In genomic region chr16:19292186-19292585, GRCh38 we compare ENCODE assay signal across 18 cellular contexts. TPM values are rescaled to one million over a fixed set of nuclear protein-coding genes. Genes with fewer than 3 reads are reported as not detected.
A peak's percentile ranks its signal among the peaks of the same experiment; 100 is the strongest.
DNase-seq lines count a peak whose midpoint lies in the region; ATAC-seq, FAIRE-seq and TF ChIP-seq lines count a peak whose summit lies in the region.
"Had no signal": no experiment of that assay in that cellular context is flagged by ENCODE, and none has a peak within 500 bp of the region (broad histone marks: within the 10 kb centered on the region; RNA-seq: fewer than 3 reads in every experiment).

No MANE protein-coding gene starts in this region.

- FAIRE-seq in K562 (lab: Jason Lieb, UNC), result no peak
- FAIRE-seq: GM18507, HTR-8/SVneo had no signal

- H3K36me3 ChIP-seq in HUES64 (ENCODE audit: insufficient read depth, low read length) (no peaks in the 10 kb centered on the region), K562 (ENCODE audit: control insufficient read depth, insufficient read depth, low read length) (no peaks in the 10 kb centered on the region), iPS-18a (ENCODE audit: control insufficient read depth, low read depth, low read length) (no peaks in the 10 kb centered on the region), neural progenitor cell (no peaks in the 10 kb centered on the region)
- H3K36me3 ChIP-seq: BLaER1 treated with 17β-estradiol and CSF1 and Interleukin-3, amounts not matched to agents 10 nM and 100 nM had no signal

- no peaks in the 10 kb centered on the region for H3K9me3 Mint-ChIP-seq in neural progenitor cell
- H3K9me3 Mint-ChIP-seq: CD4-positive, alpha-beta T cell had no signal

- TF ChIP-seq CTCF in K562 (IDR thresholded peaks at IDR 0.05 in 2 of 3, conservative IDR thresholded peaks at IDR 0.05 in 1 of 3; ENCODE audit: insufficient read depth in 2 of 3, low read depth in 1 of 3, low read length in 3 of 3) (no peak), neural progenitor cell (IDR thresholded peaks at IDR 0.05) (no peak)

- H3K79me2 ChIP-seq in K562 (ENCODE audit: control insufficient read depth, insufficient read depth, low read length) (no peaks in the 10 kb centered on the region), neural progenitor cell (ENCODE audit: low read depth) (no peaks in the 10 kb centered on the region)

- H3K27me3 Mint-ChIP-seq in neural progenitor cell (ENCODE audit: insufficient read depth, low read depth), result peaks cover 15% of the 10 kb centered on the region

- WGBS in HUES64, result 81% methylated on average over 5 of the region's 5 CpGs
- 4% methylated on average over 5 of the region's 5 CpGs for WGBS in K562 (ENCODE audit: insufficient coverage, low coverage, missing lambda C conversion rate)

- peak overlapping the region; percentile 94 for H3K27ac Mint-ChIP-seq in neural progenitor cell
- H3K27ac Mint-ChIP-seq: CD4-positive, alpha-beta T cell had no signal

- no peak overlapping the region for H2AFZ ChIP-seq in K562 (ENCODE audit: low read depth, low read length)
- no peak overlapping the region for H2AFZ ChIP-seq in neural progenitor cell (replicated peaks)
- H2AFZ ChIP-seq: GM23248 had no signal

- H3K27ac ChIP-seq in HUES64 (ENCODE audit: low read depth, low read length) (peak overlapping the region; percentile 51; the same call in 1 of the 2 replicates), K562 (ENCODE audit: extremely low read depth, low read depth, low read length) (no peak overlapping the region), iPS-18a (ENCODE audit: low read length) (peak overlapping the region; percentile 67), neural progenitor cell (peak overlapping the region; percentile 88)
- H3K27ac ChIP-seq: GM23248 had no signal

- H3F3A ChIP-seq in neural progenitor cell (ENCODE audit: low read depth), result peaks cover 59% of the 10 kb centered on the region

- H3K4me1 ChIP-seq in HUES64 (ENCODE audit: insufficient read depth, low read length), result peaks cover 45% of the 10 kb centered on the region
- no peaks in the 10 kb centered on the region for H3K4me1 ChIP-seq in K562 (replicated peaks in 1 of 2; ENCODE audit: control insufficient read depth in 2 of 2, insufficient read depth in 2 of 2, low read length in 2 of 2)
- H3K4me1 ChIP-seq in iPS-18a (ENCODE audit: control insufficient read depth, low read depth, low read length), result peaks cover 43% of the 10 kb centered on the region
- H3K4me1 ChIP-seq in neural progenitor cell, result peaks cover 72% of the 10 kb centered on the region

- H3K36me3 Mint-ChIP-seq in neural progenitor cell, result peaks cover 1% of the 10 kb centered on the region

- H3K4me2 ChIP-seq in K562 (ENCODE audit: insufficient read depth, low read length), result no peak overlapping the region
- H3K4me2 ChIP-seq in neural progenitor cell, result peak overlapping the region; percentile 76

- no peak for TF ChIP-seq RAD21 in K562 (CRISPR knock-in tag; conservative IDR thresholded peaks at IDR 0.05 in 1 of 2, IDR thresholded peaks at IDR 0.05 in 1 of 2)

- no peak for TF ChIP-seq EP300 in K562 (IDR thresholded peaks at IDR 0.05; ENCODE audit: low read length)

- H3K27me3 ChIP-seq in HUES64 (ENCODE audit: insufficient read depth, low read length) (no peaks in the 10 kb centered on the region), K562 (ENCODE audit: control insufficient read depth in 2 of 2, insufficient read depth in 2 of 2, low read length in 2 of 2) (peaks cover 0 to 12% of the 10 kb centered on the region in 2 experiments; a peak in 4 of 5 replicates), iPS-18a (ENCODE audit: control insufficient read depth, insufficient read depth, low read length) (no peaks in the 10 kb centered on the region), neural progenitor cell (no peaks in the 10 kb centered on the region)
- H3K27me3 ChIP-seq: BLaER1 treated with 17β-estradiol and CSF1 and Interleukin-3, amounts not matched to agents 10 nM and 100 nM had no signal

- H3K9me3 ChIP-seq in HUES64 (ENCODE audit: insufficient read depth, low read depth, low read length) (no peaks in the 10 kb centered on the region), K562 (replicated peaks; ENCODE audit: control insufficient read depth, insufficient read depth, low read depth, low read length) (no peaks in the 10 kb centered on the region), iPS-18a (ENCODE audit: control insufficient read depth, low read depth, low read length) (no peaks in the 10 kb centered on the region), neural progenitor cell (ENCODE audit: low read depth) (no peaks in the 10 kb centered on the region)
- H3K9me3 ChIP-seq: BLaER1 treated with 17β-estradiol and CSF1 and Interleukin-3, amounts not matched to agents 10 nM and 100 nM had no signal

- H3K9ac ChIP-seq in HUES64 (ENCODE audit: low read depth, low read length), result no peak overlapping the region
- H3K9ac ChIP-seq in K562 (ENCODE audit: insufficient read depth in 1 of 2, low read depth in 2 of 2, low read length in 2 of 2), result no peak overlapping the region
- no peak overlapping the region for H3K9ac ChIP-seq in iPS-18a (ENCODE audit: low read length)
- no peak overlapping the region for H3K9ac ChIP-seq in neural progenitor cell
- H3K9ac ChIP-seq: GM23248 had no signal

- H4K20me1 ChIP-seq in K562 (replicated peaks; ENCODE audit: control insufficient read depth, insufficient read depth, low read length) (0 out of 2 replicates have a peak, but pooled peaks cover 3% of the 10 kb centered on the region), neural progenitor cell (ENCODE audit: low read depth) (no peaks in the 10 kb centered on the region)
- H4K20me1 ChIP-seq: BLaER1 treated with 17β-estradiol and CSF1 and Interleukin-3, amounts not matched to agents 10 nM and 100 nM had no signal

- H3K4me3 ChIP-seq in HUES64 (ENCODE audit: low read length) (no peak overlapping the region), K562 (no peak overlapping the region), iPS-18a (ENCODE audit: low read length) (no peak overlapping the region), neural progenitor cell (peak overlapping the region; percentile 9)
- H3K4me3 ChIP-seq: BLaER1 treated with 17β-estradiol and CSF1 and Interleukin-3, amounts not matched to agents 10 nM and 100 nM; GM12878; GM23248 had no signal

- ATAC-seq in K562, result no peak

- TF ChIP-seq POLR2A in K562 (conservative IDR thresholded peaks at IDR 0.05), result no peak

- intact Hi-C loops in K562 (cut with micrococcal nuclease) (no loop called here), posterior cingulate gyrus (cut with DNase I) (no loop called here)

- DNase-seq in K562 (ENCODE audit: extremely low read depth in 1 of 4, low spot score in 3 of 4) (no peak), neural progenitor cell (ENCODE audit: low spot score) (peak; percentile 54), posterior cingulate gyrus (no peak), C1 segment of cervical spinal cord (lab: John Stamatoyannopoulos, UW) (no peak), T-helper 1 cell (no peak)
- no peak for DNase-seq in activated naive CD4-positive, alpha-beta T cell (lab: John Stamatoyannopoulos, UW)
- DNase-seq: CD4-positive, alpha-beta T cell; DMS 273 treated with DMSO at 0.1 percent for 48 hours; GM23248 had no signal

- in situ Hi-C loops in K562 (cut with MboI), result no loop called here

- no peaks in the 10 kb centered on the region for H3K9me1 ChIP-seq in K562 (ENCODE audit: control insufficient read depth, insufficient read depth, low read length)

- POLR2A ChIA-PET in K562 (lab: Yijun Ruan, JAX), result no interaction called here

- H3K4me3 Mint-ChIP-seq in neural progenitor cell, result no peak overlapping the region
- H3K4me3 Mint-ChIP-seq: CD4-positive, alpha-beta T cell; H9 had no signal

- no TSS peak for BruUV-seq in K562 (replicated peaks; lab: Mats Ljungman, UMichigan)

- peaks cover 76% of the 10 kb centered on the region for H3K4me1 Mint-ChIP-seq in neural progenitor cell

- CTCF ChIA-PET in K562 (lab: Yijun Ruan, JAX; ENCODE audit: low intra/inter-chr PET ratio), result no interaction called here

TF ChIP-seq in K562, 482 proteins besides CTCF, POLR2A, EP300 and RAD21:
- peak; percentile 64; the same call in 1 of the 2 replicates for TF ChIP-seq ZKSCAN1 (IDR thresholded peaks at IDR 0.05; ENCODE audit: low read depth, low read length)
- TF ChIP-seq SMARCE1 (IDR thresholded peaks at IDR 0.05), result no peak

RNA-seq across cellular contexts. Expression of gene CLEC19A, which starts 6.7 kb away (rescaled TPM):
- 0.30 TPM for polyA plus RNA-seq in HUES64 (2013, experiment 1 of 2)
- 1.1 TPM for polyA plus RNA-seq in HUES64 (2013, experiment 2 of 2)
- not detected in 2 replicates for total RNA-seq in K562 (2011; cell fraction: chromatin; rRNA removed; ENCODE audit: low replicate concordance)
- not detected in 2 replicates for total RNA-seq in K562 (2011; cell fraction: nucleolus; rRNA removed)
- not detected in 2 replicates for total RNA-seq in K562 (2011; cell fraction: nucleoplasm; rRNA removed)
- total RNA-seq in K562 (2014; rRNA removed), result not detected in 2 replicates
- not detected in 2 replicates for total RNA-seq in K562 (2014; rRNA removed; fragmentation: Illumina TruSeq; extraction: Trizol)
- not detected in 2 replicates for total RNA-seq in K562 (2015; rRNA removed; fragmentation: Illumina TruSeq; extraction: Trizol)
- total RNA-seq in K562 (2021), result not detected in 2 replicates
- not detected in 2 replicates for polyA plus RNA-seq in K562 (2011; rRNA removed)
- not detected in 2 replicates for polyA plus RNA-seq in K562 (2011; cell fraction: cytosol; rRNA removed)
- polyA plus RNA-seq in K562 (2011; cell fraction: nucleus; rRNA removed), result not detected in 2 replicates
- not detected in 2 replicates for polyA plus RNA-seq in K562 (2012)
- polyA plus RNA-seq in K562 (2014; fragmentation: Illumina TruSeq; extraction: Trizol), result not detected in 2 replicates
- not detected for polyA plus RNA-seq in K562 (2014; fragmentation: Nextera tagmentation; extraction: Ambion mirVana)
- polyA plus RNA-seq in K562 (2014; rRNA removed), result not detected in 2 replicates
- not detected in 2 replicates for polyA minus RNA-seq in K562 (2011; rRNA and poly(A)+ RNA removed)
- not detected in 2 replicates for polyA minus RNA-seq in K562 (2011; cell fraction: cytosol; rRNA and poly(A)+ RNA removed)
- not detected in 2 replicates for polyA minus RNA-seq in K562 (2011; cell fraction: nucleus; rRNA and poly(A)+ RNA removed)
- total RNA-seq in neural progenitor cell (ENCODE audit: low replicate concordance), result 1.9 and 8.2 TPM in 2 replicates
- total RNA-seq: Calu3; CD4-positive, alpha-beta T cell; G401; GM12878; GM23248; H9 had no signal
- polyA plus RNA-seq: GM23248 had no signal
